ENCODE assay signal across 8 cellular contexts in the genomic region with DNA sequence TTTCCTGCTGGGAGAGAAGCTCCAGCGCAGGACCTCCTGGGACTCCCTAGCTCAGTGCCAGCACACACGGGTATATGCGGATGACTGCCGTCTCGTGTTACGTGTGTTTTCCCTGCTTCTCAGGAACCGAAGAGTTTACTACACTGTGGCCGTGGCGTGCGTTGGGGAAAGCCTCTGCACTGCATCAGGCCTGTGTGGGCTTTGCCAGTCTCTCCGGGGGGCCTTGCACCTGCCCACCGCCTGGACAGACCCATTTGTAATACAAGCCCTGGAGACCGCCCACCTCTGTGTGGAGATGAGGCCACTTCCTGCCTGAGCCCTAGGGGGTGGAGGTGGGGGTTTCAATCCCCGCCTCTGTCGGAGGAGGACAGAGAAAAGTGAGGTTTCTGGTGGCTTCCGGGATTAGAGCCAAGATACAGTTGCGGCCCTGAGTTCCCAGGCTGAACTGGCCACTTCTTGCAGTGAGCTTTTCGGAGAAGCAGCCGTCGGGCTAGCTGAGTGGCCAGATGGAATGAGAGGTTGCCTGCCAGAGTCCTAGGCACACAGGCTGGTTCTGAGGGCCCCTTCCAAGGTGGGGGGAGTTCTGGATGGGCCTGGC. TPM values are rescaled to one million over a fixed set of nuclear protein-coding genes. Genes with fewer than 3 reads are reported as not detected.
DNase-seq lines count a peak whose midpoint lies in the region; ATAC-seq lines count a peak whose summit lies in the region.

No MANE protein-coding gene starts in this region.

- H3K36me3 ChIP-seq in KOPT-K1 (ENCODE audit: insufficient read depth, low read length), result no peaks in the 10 kb centered on the region
- H3K36me3 ChIP-seq in MG63, result no peaks in the 10 kb centered on the region; the same call in 1 of the 2 replicates

- ATAC-seq in GM18499 (IDR thresholded peaks at IDR 0.05; ENCODE audit: insufficient read depth, unreplicated experiment) (peak; percentile 43), GM21786 (IDR thresholded peaks at IDR 0.05; ENCODE audit: unreplicated experiment) (peak; percentile 58)
- ATAC-seq in stimulated activated naive B cell treated with anti-CD40 and anti-IgM and Interleukin-4, amounts not matched to agents 10 μg/mL and 1 μg/mL and 100 μg/mL, for 72 hours (replicated peaks), result peak; percentile 70 to 72

- peaks cover 39% of the 10 kb centered on the region for H3K4me1 Mint-ChIP-seq in T-helper 2 cell treated with Interferon-gamma antibody and Interleukin-4, amounts not matched to agents 5 μg/mL and 100 μg/mL, for 36 hours (ENCODE audit: low read depth)
- H3K4me1 Mint-ChIP-seq in stimulated activated naive B cell treated with anti-CD40 and anti-IgM and Interleukin-4, amounts not matched to agents 10 μg/mL and 1 μg/mL and 100 μg/mL, for 72 hours, result peaks cover 63 to 96% of the 10 kb centered on the region in 2 donors

- peaks cover 9% of the 10 kb centered on the region for H3K9me3 Mint-ChIP-seq in T-helper 2 cell treated with Interferon-gamma antibody and Interleukin-4, amounts not matched to agents 5 μg/mL and 100 μg/mL, for 36 hours
- H3K9me3 Mint-ChIP-seq in stimulated activated naive B cell treated with anti-CD40 and anti-IgM and Interleukin-4, amounts not matched to agents 10 μg/mL and 1 μg/mL and 100 μg/mL, for 72 hours, result no peaks in the 10 kb centered on the region

- H3K4me3 Mint-ChIP-seq in T-helper 2 cell treated with Interferon-gamma antibody and Interleukin-4, amounts not matched to agents 5 μg/mL and 100 μg/mL, for 36 hours, result peak overlapping the region; percentile 52
- H3K4me3 Mint-ChIP-seq in stimulated activated naive B cell treated with anti-CD40 and anti-IgM and Interleukin-4, amounts not matched to agents 10 μg/mL and 1 μg/mL and 100 μg/mL, for 72 hours, result peak overlapping the region; percentile 70 to 78

- H3K9me3 ChIP-seq in KOPT-K1 (ENCODE audit: insufficient read depth, low read length, poor library complexity, severe bottlenecking) (peaks cover 16% of the 10 kb centered on the region), MG63 (no peaks in the 10 kb centered on the region)

- H3K36me3 Mint-ChIP-seq in T-helper 2 cell treated with Interferon-gamma antibody and Interleukin-4, amounts not matched to agents 5 μg/mL and 100 μg/mL, for 36 hours (ENCODE audit: low read depth), result peaks cover 22% of the 10 kb centered on the region
- peaks cover 6 to 26% of the 10 kb centered on the region in 2 donors for H3K36me3 Mint-ChIP-seq in stimulated activated naive B cell treated with anti-CD40 and anti-IgM and Interleukin-4, amounts not matched to agents 10 μg/mL and 1 μg/mL and 100 μg/mL, for 72 hours

- H3K27me3 Mint-ChIP-seq in T-helper 2 cell treated with Interferon-gamma antibody and Interleukin-4, amounts not matched to agents 5 μg/mL and 100 μg/mL, for 36 hours (ENCODE audit: low read depth), result no peaks in the 10 kb centered on the region
- H3K27me3 Mint-ChIP-seq in stimulated activated naive B cell treated with anti-CD40 and anti-IgM and Interleukin-4, amounts not matched to agents 10 μg/mL and 1 μg/mL and 100 μg/mL, for 72 hours, result no peaks in the 10 kb centered on the region

- H3K27me3 ChIP-seq in MG63, result no peaks in the 10 kb centered on the region

- DNase-seq in T-helper 2 cell treated with Interferon-gamma antibody and Interleukin-4, amounts not matched to agents 5 μg/mL and 100 μg/mL, for 36 hours (ENCODE audit: low spot score), result peak; percentile 27
- DNase-seq in fibroblast of gingiva (ENCODE audit: low read depth) (peak; percentile 49), cerebellar cortex (ENCODE audit: low spot score) (no peak), MG63 (no peak)
- DNase-seq in stimulated activated naive B cell treated with anti-CD40 and anti-IgM and Interleukin-4, amounts not matched to agents 10 μg/mL and 1 μg/mL and 100 μg/mL, for 72 hours, result peak; percentile 83

- peak overlapping the region; percentile 88 for H3K27ac ChIP-seq in KOPT-K1 (ENCODE audit: low read depth, low read length, poor library complexity, severe bottlenecking)

- peak overlapping the region; percentile 70 for H3K27ac Mint-ChIP-seq in T-helper 2 cell treated with Interferon-gamma antibody and Interleukin-4, amounts not matched to agents 5 μg/mL and 100 μg/mL, for 36 hours
- peak overlapping the region; percentile 96 for H3K27ac Mint-ChIP-seq in stimulated activated naive B cell treated with anti-CD40 and anti-IgM and Interleukin-4, amounts not matched to agents 10 μg/mL and 1 μg/mL and 100 μg/mL, for 72 hours

- no peak overlapping the region for H3K4me3 ChIP-seq in MG63

RNA-seq across cellular contexts. Expression of a gene that starts 43.4 kb away (rescaled TPM):
- total RNA-seq in MG63 (2014; rRNA removed; shearing (Covaris generic); ENCODE audit: low replicate concordance), result 9.3 and 19.1 TPM in 2 replicates

Comparison
In these comparisons a context has a peak if more than half of its experiments do, and no peak if none do; other contexts are left out.
1. DNase-seq: peak in T-helper 2 cell treated with Interferon-gamma antibody and Interleukin-4, amounts not matched to agents 5 μg/mL and 100 μg/mL, for 36 hours (single experiment), fibroblast of gingiva (single experiment) and stimulated activated naive B cell treated with anti-CD40 and anti-IgM and Interleukin-4, amounts not matched to agents 10 μg/mL and 1 μg/mL and 100 μg/mL, for 72 hours (single experiment); none in cerebellar cortex (single experiment) and MG63 (single experiment).
2. Peak in every context shown above with its lines, with median percentiles within 50 percentile points of each other: ATAC-seq.